Comparison of ENCODE assay signal across 23 cellular contexts in the genomic region with DNA sequence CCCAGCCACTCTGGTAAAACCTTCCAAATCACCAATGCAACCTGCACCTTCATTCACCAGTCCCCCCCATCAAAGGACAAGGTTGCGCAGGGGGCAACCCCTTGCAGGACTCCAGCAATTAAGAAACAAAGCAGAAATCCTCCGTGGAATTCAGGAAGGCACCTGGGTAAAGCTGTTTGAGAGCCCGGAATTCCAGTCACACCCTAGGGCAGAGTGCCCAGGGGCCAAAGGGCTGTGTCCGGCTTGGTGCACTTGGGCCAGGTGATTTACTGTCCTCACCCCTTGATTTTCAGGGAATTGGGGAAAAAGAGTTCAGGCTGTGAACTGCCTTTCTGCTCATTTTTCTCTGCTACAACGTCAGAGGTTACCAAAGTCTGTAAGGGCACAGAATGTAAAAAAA.
"Had no signal": no experiment of that assay in that cellular context is flagged by ENCODE, and none has a peak within 500 bp of the region (broad histone marks: within the 10 kb centered on the region; RNA-seq: fewer than 3 reads in every experiment).

No MANE protein-coding gene starts in this region.

- H3K9me3 ChIP-seq: esophagus squamous epithelium, gastrocnemius medialis, neutrophil, ovary, psoas muscle, right atrium auricular region, tibial artery had no signal

- DNase-seq: activated CD4-positive, alpha-beta T cell treated with anti-CD3 and anti-CD28 coated beads, Interleukin-2, amount 10 ng/mL, durations not matched to agents 7 days and 5 days; activated CD4-positive, CD25-positive, alpha-beta regulatory T cell treated with anti-CD3 and anti-CD28 coated beads, Interleukin-2, amount 50 U/mL, for 72 hours; activated CD8-positive, alpha-beta memory T cell treated with anti-CD3 and anti-CD28 coated beads, Interleukin-2, amount 10 ng/mL, durations not matched to agents 7 days and 5 days; activated CD8-positive, alpha-beta T cell treated with anti-CD3 and anti-CD28 coated beads for 36 hours; activated effector memory CD4-positive, alpha-beta T cell treated with anti-CD3 and anti-CD28 coated beads, Interleukin-2, amount 50 U/mL, for 16 hours; activated naive CD4-positive, alpha-beta T cell treated with anti-CD3 and anti-CD28 coated beads, Interleukin-2, amount 10 ng/mL, durations not matched to agents 7 days and 5 days; activated T-cell treated with anti-CD3 and anti-CD28 coated beads for 4 hours; amygdala; esophagus squamous epithelium; gastrocnemius medialis; hippocampal formation; kidney glomerular epithelial cell; naive B cell; ovary; psoas muscle; stimulated activated CD4-positive, alpha-beta T cell treated with anti-CD3 and anti-CD28 coated beads, Interleukin-12 subunit alpha, Interleukin-12 subunit beta, amount 100 ng/mL, for 4 hours; stimulated activated CD4-positive, alpha-beta T cell treated with anti-CD3 and anti-CD28 coated beads, Interleukin-4, amount 100 ng/mL, for 4 hours; stimulated activated naive CD8-positive, alpha-beta T cell treated with anti-CD3 and anti-CD28 coated beads, Interleukin-15, Interleukin-2, amounts not matched to agents 100 U/mL and 50 U/mL, for 24 hours; tibial artery; WERI-Rb-1 had no signal

- ATAC-seq: activated CD8-positive, alpha-beta memory T cell treated with anti-CD3 and anti-CD28 coated beads, Interleukin-2, amount 10 ng/mL, durations not matched to agents 7 days and 5 days; activated CD8-positive, alpha-beta T cell treated with anti-CD3 and anti-CD28 coated beads for 36 hours; gastrocnemius medialis; psoas muscle; stimulated activated naive CD8-positive, alpha-beta T cell treated with anti-CD3 and anti-CD28 coated beads, Interleukin-15, Interleukin-2, amounts not matched to agents 100 U/mL and 50 U/mL, for 24 hours had no signal

- H3K4me3 ChIP-seq: coronary artery, esophagus squamous epithelium, gastrocnemius medialis, ovary, psoas muscle, right atrium auricular region, tibial artery had no signal

- H3K4me1 ChIP-seq: esophagus squamous epithelium, gastrocnemius medialis, psoas muscle, right atrium auricular region, tibial artery had no signal

- H3K27me3 ChIP-seq: gastrocnemius medialis, ovary, right atrium auricular region, tibial artery had no signal

- H3K36me3 ChIP-seq: esophagus squamous epithelium, gastrocnemius medialis, neutrophil, ovary, right atrium auricular region, tibial artery, WERI-Rb-1 had no signal

- H3K27ac ChIP-seq: coronary artery, esophagus squamous epithelium, gastrocnemius medialis, neutrophil, ovary, psoas muscle, right atrium auricular region, tibial artery, WERI-Rb-1 had no signal
